ENCODE assay signal across 8 cellular contexts in genomic region chr4:10018818-10019438, GRCh38. TPM values are rescaled to one million over a fixed set of nuclear protein-coding genes. Genes with fewer than 3 reads are reported as not detected.
DNase-seq lines count a peak whose midpoint lies in the region; ATAC-seq and TF ChIP-seq lines count a peak whose summit lies in the region.

No MANE protein-coding gene starts in this region.

- CTCF ChIA-PET in HEK293 (lab: Yijun Ruan, JAX) = interaction anchor here (0.6 to 1.6 kb wide), 7 partner anchors 14 to 510 kb away, joined by 3 to 12 read pairs (median 3); no protein-coding TSS in a partner anchor

- intact Hi-C loops in left ventricle myocardium superior (cut with micrococcal nuclease) (loop anchor here (5.0 kb wide), 1 partner anchor 257 kb away; no protein-coding TSS in a partner anchor), prostate gland (cut with DNase I) (loop anchor here (10.0 kb wide), 3 partner anchors 136 to 386 kb away; no protein-coding TSS in a partner anchor)

- peak; percentile 93 for ATAC-seq in left ventricle myocardium superior

- H3K4me3 ChIP-seq in GM06990 (replicated peaks; ENCODE audit: low read depth, low read length) = peak overlapping the region; percentile 74
- peak overlapping the region; percentile 36 for H3K4me3 ChIP-seq in HEK293 (ENCODE audit: low read depth, low read length)
- peak overlapping the region; percentile 23 to 41 for H3K4me3 ChIP-seq in prostate gland

- WGBS in prostate gland = under 1% methylated on average over 47 of the region's 51 CpGs

- no peaks in the 10 kb centered on the region for H3K9me3 ChIP-seq in HEK293 (ENCODE audit: control insufficient read depth, insufficient read depth, low read depth, low read length)
- H3K9me3 ChIP-seq in prostate gland = no peaks in the 10 kb centered on the region

- H3K36me3 ChIP-seq in GM06990 (ENCODE audit: control insufficient read depth, insufficient read depth, low read length) = no peaks in the 10 kb centered on the region
- no peaks in the 10 kb centered on the region for H3K36me3 ChIP-seq in HEK293 (ENCODE audit: control insufficient read depth in 2 of 2, insufficient read depth in 1 of 2, low read length in 2 of 2)
- H3K36me3 ChIP-seq in prostate gland = no peaks in the 10 kb centered on the region

- peak; percentile 99 for TF ChIP-seq CTCF in GM06990 (IDR thresholded peaks at IDR 0.05; ENCODE audit: insufficient read depth, low read length, poor library complexity, severe bottlenecking)
- TF ChIP-seq CTCF in HEK293 (tag by site-specific recombination; IDR thresholded peaks at IDR 0.05) = peak; percentile 56; the same call in 1 of the 2 replicates
- peak; percentile 99 to 100 (median 99) for TF ChIP-seq CTCF in prostate gland (IDR thresholded peaks at IDR 0.05)

- H3K27ac ChIP-seq in HEK293 (ENCODE audit: extremely low read depth, low read depth, low read length) (no peak overlapping the region), prostate gland (peak overlapping the region; percentile 85 to 86)

- peak; percentile 94 for DNase-seq in GM06990 (ENCODE audit: extremely low read depth, insufficient read length)
- DNase-seq in MV-4-11 (lab: John Stamatoyannopoulos, UW) = peak; percentile 95
- DNase-seq in T-helper 1 cell = peak; percentile 84 to 93 (median 86)
- DNase-seq in amygdala (lab: John Stamatoyannopoulos, UW) = peak; percentile 47 to 97 (median 88)
- DNase-seq in left ventricle myocardium superior = peak; percentile 99
- peak; percentile 94 for DNase-seq in prostate gland (ENCODE audit: low spot score)
- peak; percentile 98 for DNase-seq in ureter (ENCODE audit: low spot score)

- TF ChIP-seq POLR2A in prostate gland (IDR thresholded peaks at IDR 0.05) = peak; percentile 49

- H3K27me3 ChIP-seq in GM06990 (replicated peaks; ENCODE audit: control insufficient read depth, insufficient read depth, low read length) (no peaks in the 10 kb centered on the region), prostate gland (replicated peaks; ENCODE audit: insufficient read depth) (no peaks in the 10 kb centered on the region)

- POLR2A ChIA-PET in HEK293 (lab: Yijun Ruan, JAX) = interaction anchor here (0.6 kb wide), 2 partner anchors 41 to 98 kb away, joined by 3 to 6 read pairs; partner anchors contain the start of gene WDR1

- H3K4me1 ChIP-seq in HEK293 (ENCODE audit: control insufficient read depth, insufficient read depth, low read length) (no peaks in the 10 kb centered on the region), prostate gland (replicated peaks) (peaks cover 7% of the 10 kb centered on the region)

TF ChIP-seq in HEK293, 187 proteins besides CTCF, POLR2A, EP300 and RAD21 (continues in another document):
- TF ChIP-seq, protein P1, sequence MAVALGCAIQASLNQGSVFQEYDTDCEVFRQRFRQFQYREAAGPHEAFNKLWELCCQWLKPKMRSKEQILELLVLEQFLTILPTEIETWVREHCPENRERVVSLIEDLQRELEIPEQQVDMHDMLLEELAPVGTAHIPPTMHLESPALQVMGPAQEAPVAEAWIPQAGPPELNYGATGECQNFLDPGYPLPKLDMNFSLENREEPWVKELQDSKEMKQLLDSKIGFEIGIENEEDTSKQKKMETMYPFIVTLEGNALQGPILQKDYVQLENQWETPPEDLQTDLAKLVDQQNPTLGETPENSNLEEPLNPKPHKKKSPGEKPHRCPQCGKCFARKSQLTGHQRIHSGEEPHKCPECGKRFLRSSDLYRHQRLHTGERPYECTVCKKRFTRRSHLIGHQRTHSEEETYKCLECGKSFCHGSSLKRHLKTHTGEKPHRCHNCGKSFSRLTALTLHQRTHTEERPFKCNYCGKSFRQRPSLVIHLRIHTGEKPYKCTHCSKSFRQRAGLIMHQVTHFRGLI (tag by site-specific recombination; IDR thresholded peaks at IDR 0.05) = no peak
- TF ChIP-seq ZNF280D (tag by site-specific recombination; IDR thresholded peaks at IDR 0.05) = no peak
- TF ChIP-seq ZBTB8A (tag by site-specific recombination; IDR thresholded peaks at IDR 0.05) = no peak
- TF ChIP-seq ZNF2 (tag by site-specific recombination; IDR thresholded peaks at IDR 0.05) = 0 out of 2 replicates have a peak, but pooled peaks have one; percentile 43
- TF ChIP-seq TRIM28 (IDR thresholded peaks at IDR 0.05; ENCODE audit: borderline replicate concordance, low read length) = no peak
- TF ChIP-seq ZNF37A (tag by site-specific recombination; IDR thresholded peaks at IDR 0.05) = no peak
- TF ChIP-seq, protein P2, sequence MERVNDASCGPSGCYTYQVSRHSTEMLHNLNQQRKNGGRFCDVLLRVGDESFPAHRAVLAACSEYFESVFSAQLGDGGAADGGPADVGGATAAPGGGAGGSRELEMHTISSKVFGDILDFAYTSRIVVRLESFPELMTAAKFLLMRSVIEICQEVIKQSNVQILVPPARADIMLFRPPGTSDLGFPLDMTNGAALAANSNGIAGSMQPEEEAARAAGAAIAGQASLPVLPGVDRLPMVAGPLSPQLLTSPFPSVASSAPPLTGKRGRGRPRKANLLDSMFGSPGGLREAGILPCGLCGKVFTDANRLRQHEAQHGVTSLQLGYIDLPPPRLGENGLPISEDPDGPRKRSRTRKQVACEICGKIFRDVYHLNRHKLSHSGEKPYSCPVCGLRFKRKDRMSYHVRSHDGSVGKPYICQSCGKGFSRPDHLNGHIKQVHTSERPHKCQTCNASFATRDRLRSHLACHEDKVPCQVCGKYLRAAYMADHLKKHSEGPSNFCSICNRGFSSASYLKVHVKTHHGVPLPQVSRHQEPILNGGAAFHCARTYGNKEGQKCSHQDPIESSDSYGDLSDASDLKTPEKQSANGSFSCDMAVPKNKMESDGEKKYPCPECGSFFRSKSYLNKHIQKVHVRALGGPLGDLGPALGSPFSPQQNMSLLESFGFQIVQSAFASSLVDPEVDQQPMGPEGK (tag by site-specific recombination; IDR thresholded peaks at IDR 0.05) = peak; percentile 48; the same call in 1 of the 2 replicates
- TF ChIP-seq SCRT2 (tag by site-specific recombination; IDR thresholded peaks at IDR 0.05) = peak; percentile 89
- TF ChIP-seq ZNF585B (tag by site-specific recombination; IDR thresholded peaks at IDR 0.05) = no peak
- TF ChIP-seq ZNF157 (tag by site-specific recombination; IDR thresholded peaks at IDR 0.05) = no peak
- TF ChIP-seq, protein P3, sequence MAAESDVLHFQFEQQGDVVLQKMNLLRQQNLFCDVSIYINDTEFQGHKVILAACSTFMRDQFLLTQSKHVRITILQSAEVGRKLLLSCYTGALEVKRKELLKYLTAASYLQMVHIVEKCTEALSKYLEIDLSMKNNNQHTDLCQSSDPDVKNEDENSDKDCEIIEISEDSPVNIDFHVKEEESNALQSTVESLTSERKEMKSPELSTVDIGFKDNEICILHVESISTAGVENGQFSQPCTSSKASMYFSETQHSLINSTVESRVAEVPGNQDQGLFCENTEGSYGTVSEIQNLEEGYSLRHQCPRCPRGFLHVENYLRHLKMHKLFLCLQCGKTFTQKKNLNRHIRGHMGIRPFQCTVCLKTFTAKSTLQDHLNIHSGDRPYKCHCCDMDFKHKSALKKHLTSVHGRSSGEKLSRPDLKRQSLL (tag by site-specific recombination; IDR thresholded peaks at IDR 0.05) = 0 out of 2 replicates have a peak, but pooled peaks have one; percentile 21
- TF ChIP-seq ZNF335 (tag by site-specific recombination; conservative IDR thresholded peaks at IDR 0.05) = no peak
- TF ChIP-seq ZNF654 (tag by site-specific recombination; IDR thresholded peaks at IDR 0.05; ENCODE audit: low read depth) = peak; percentile 61
- TF ChIP-seq, protein P4, sequence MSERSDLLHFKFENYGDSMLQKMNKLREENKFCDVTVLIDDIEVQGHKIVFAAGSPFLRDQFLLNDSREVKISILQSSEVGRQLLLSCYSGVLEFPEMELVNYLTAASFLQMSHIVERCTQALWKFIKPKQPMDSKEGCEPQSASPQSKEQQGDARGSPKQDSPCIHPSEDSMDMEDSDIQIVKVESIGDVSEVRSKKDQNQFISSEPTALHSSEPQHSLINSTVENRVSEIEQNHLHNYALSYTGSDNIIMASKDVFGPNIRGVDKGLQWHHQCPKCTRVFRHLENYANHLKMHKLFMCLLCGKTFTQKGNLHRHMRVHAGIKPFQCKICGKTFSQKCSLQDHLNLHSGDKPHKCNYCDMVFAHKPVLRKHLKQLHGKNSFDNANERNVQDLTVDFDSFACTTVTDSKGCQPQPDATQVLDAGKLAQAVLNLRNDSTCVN (tag by site-specific recombination; optimal IDR thresholded peaks at IDR 0.05) = peak; percentile 23
- TF ChIP-seq ZXDB (tag by site-specific recombination; IDR thresholded peaks at IDR 0.05) = no peak
- TF ChIP-seq ZNF768 (tag by site-specific recombination; IDR thresholded peaks at IDR 0.05) = no peak
- no peak for TF ChIP-seq ZNF830 (tag by site-specific recombination; IDR thresholded peaks at IDR 0.05; ENCODE audit: low read depth)
- no peak for TF ChIP-seq ZNF548 (tag by site-specific recombination; IDR thresholded peaks at IDR 0.05)

RNA-seq across cellular contexts. Expression of gene SLC2A9, which starts 2.4 kb away (rescaled TPM):
- total RNA-seq in left ventricle myocardium superior (7.1 TPM), prostate gland (10 to 100 TPM in 1 of 2 donors, 1 to 10 TPM in 1; 9.8 to 15.3 TPM), ureter (67.5 TPM)
